Comparison of ENCODE assay signal across 17 cellular contexts in genomic region chr11:121592708-121593107, GRCh38.
DNase-seq lines count a peak whose midpoint lies in the region; ATAC-seq and TF ChIP-seq lines count a peak whose summit lies in the region.
"Had no signal": no experiment of that assay in that cellular context is flagged by ENCODE, and none has a peak within 500 bp of the region (broad histone marks: within the 10 kb centered on the region; RNA-seq: fewer than 3 reads in every experiment).

No MANE protein-coding gene starts in this region.

- H3K4me2 ChIP-seq in GM23338 = no peak overlapping the region
- H3K4me2 ChIP-seq: BLaER1 had no signal

- no peaks in the 10 kb centered on the region for H3K9me3 Mint-ChIP-seq in GM23338
- H3K9me3 Mint-ChIP-seq: activated T-helper 2 cell treated with anti-CD3 and anti-CD28 coated beads, Interferon-gamma antibody, Interleukin-2, Interleukin-4, amounts not matched to agents 10 μg/mL and 5 μg/mL and 100 μg/mL, durations not matched to agents 14 hours and 24 hours and 36 hours had no signal

- H2AFZ ChIP-seq in GM23338 = no peak overlapping the region

- H3K9me3 ChIP-seq in T-helper 17 cell (ENCODE audit: control insufficient read depth, low read length, poor library complexity, severe bottlenecking) = no peaks in the 10 kb centered on the region
- H3K9me3 ChIP-seq in prostate gland = no peaks in the 10 kb centered on the region
- no peaks in the 10 kb centered on the region for H3K9me3 ChIP-seq in Peyer's patch
- H3K9me3 ChIP-seq: BLaER1 had no signal

- TF ChIP-seq POLR2A in prostate gland (IDR thresholded peaks at IDR 0.05) (no peak), Peyer's patch (IDR thresholded peaks at IDR 0.05) (no peak)

- peak; percentile 24 for ATAC-seq in GM18511 (IDR thresholded peaks at IDR 0.05; ENCODE audit: unreplicated experiment)
- peak; percentile 30 for ATAC-seq in GM21529 (IDR thresholded peaks at IDR 0.05; ENCODE audit: unreplicated experiment)
- no peak for ATAC-seq in T-helper 17 cell
- ATAC-seq in GM23338 = no peak
- ATAC-seq: left cardiac atrium had no signal

- H4K20me1 ChIP-seq in GM23338 (replicated peaks; ENCODE audit: insufficient read depth) = peaks cover 3% of the 10 kb centered on the region; the same call in 1 of the 2 replicates
- H4K20me1 ChIP-seq: BLaER1 had no signal

- H3K36me3 Mint-ChIP-seq in T-helper 17 cell (ENCODE audit: low read depth) (peaks cover 14% of the 10 kb centered on the region), GM23338 (ENCODE audit: low read depth) (peaks cover 85% of the 10 kb centered on the region)

- H3K36me3 ChIP-seq in prostate gland (peaks cover 0 to 5% of the 10 kb centered on the region in 2 donors), GM23338 (ENCODE audit: insufficient read depth) (peaks cover 54% of the 10 kb centered on the region), Peyer's patch (peaks cover 0 to 76% (median 0%) of the 10 kb centered on the region in 3 donors)

- H3K9me2 ChIP-seq in GM23338 (ENCODE audit: insufficient read depth) = no peaks in the 10 kb centered on the region

- DNase-seq in T-helper 17 cell (no peak), prostate gland (ENCODE audit: low spot score) (no peak), GM23338 (ENCODE audit: low spot score) (no peak), Peyer's patch (no peak)
- DNase-seq in activated CD4-positive, alpha-beta T cell treated with anti-CD3 and anti-CD28 coated beads, Interleukin-2, amount 50 U/mL, for 48 hours = no peak
- DNase-seq: effector CD4-positive, alpha-beta T cell; left cardiac atrium; NCI-H2081; NCI-H524 treated with DMSO at 0.1 percent for 48 hours; occipital lobe; stimulated activated CD4-positive, alpha-beta T cell treated with anti-CD3 and anti-CD28 coated beads, Interleukin-4, amount 100 ng/mL, for 4 hours; SW 1271; trophoblast cell had no signal

- peak overlapping the region; percentile 41 for H3K27ac Mint-ChIP-seq in T-helper 17 cell
- no peak overlapping the region for H3K27ac Mint-ChIP-seq in GM23338
- H3K27ac Mint-ChIP-seq: activated T-helper 2 cell treated with anti-CD3 and anti-CD28 coated beads, Interferon-gamma antibody, Interleukin-2, Interleukin-4, amounts not matched to agents 10 μg/mL and 5 μg/mL and 100 μg/mL, durations not matched to agents 14 hours and 24 hours and 36 hours had no signal

- H3K4me3 Mint-ChIP-seq in T-helper 17 cell (no peak overlapping the region), GM23338 (no peak overlapping the region)

- no peaks in the 10 kb centered on the region for H3K27me3 ChIP-seq in prostate gland (replicated peaks; ENCODE audit: insufficient read depth)
- no peaks in the 10 kb centered on the region for H3K27me3 ChIP-seq in GM23338 (ENCODE audit: insufficient read depth)
- H3K27me3 ChIP-seq in Peyer's patch = no peaks in the 10 kb centered on the region
- H3K27me3 ChIP-seq: BLaER1 had no signal

- no peaks in the 10 kb centered on the region for H3K79me2 ChIP-seq in GM23338 (replicated peaks; ENCODE audit: insufficient read depth)

- H3K27me3 Mint-ChIP-seq in T-helper 17 cell (no peaks in the 10 kb centered on the region), GM23338 (ENCODE audit: insufficient read depth, low read depth, poor library complexity) (peaks cover 6% of the 10 kb centered on the region)

- no peak overlapping the region for H3K4me3 ChIP-seq in prostate gland
- no peak overlapping the region for H3K4me3 ChIP-seq in GM23338
- H3K4me3 ChIP-seq in Peyer's patch = no peak overlapping the region
- H3K4me3 ChIP-seq: BLaER1 had no signal

- peaks cover 9% of the 10 kb centered on the region for H3K4me1 Mint-ChIP-seq in T-helper 17 cell
- peaks cover 6% of the 10 kb centered on the region; the same call in 2 of the 3 replicates for H3K4me1 Mint-ChIP-seq in GM23338

- intact Hi-C loops in prostate gland (cut with DNase I) = loop anchor here (2.0 to 5.0 kb wide), 2 partner anchors 60 to 274 kb away; no protein-coding TSS in a partner anchor

- 43% methylated on average over 2 of the region's 2 CpGs for WGBS in prostate gland

- 0 out of 2 replicates have a peak, but pooled peaks cover 8% of the 10 kb centered on the region for H3F3A ChIP-seq in GM23338 (replicated peaks; ENCODE audit: low read depth)

- H3K4me1 ChIP-seq in prostate gland (replicated peaks) (peaks cover 5% of the 10 kb centered on the region), GM23338 (ENCODE audit: insufficient read depth) (no peaks in the 10 kb centered on the region), Peyer's patch (peaks cover 0 to 13% (median 6%) of the 10 kb centered on the region in 4 donors)

- H3K27ac ChIP-seq in prostate gland = peak overlapping the region; percentile 1 to 32
- no peak overlapping the region for H3K27ac ChIP-seq in GM23338 (ENCODE audit: low read depth)
- peak overlapping the region in 1 of 4 donors; percentile 33 for H3K27ac ChIP-seq in Peyer's patch
- H3K27ac ChIP-seq: BLaER1 had no signal

- TF ChIP-seq CTCF in prostate gland (IDR thresholded peaks at IDR 0.05) (no peak), GM23338 (conservative IDR thresholded peaks at IDR 0.05; ENCODE audit: low read depth in 2 of 2) (no peak), Peyer's patch (IDR thresholded peaks at IDR 0.05) (no peak)

TF ChIP-seq in GM23338, 12 proteins besides CTCF, POLR2A, EP300 and RAD21 (continues in another document):
- TF ChIP-seq ZNF331 (CRISPR knock-in tag; IDR thresholded peaks at IDR 0.05; ENCODE audit: low read depth) = no peak
- TF ChIP-seq NANOG (IDR thresholded peaks at IDR 0.05; ENCODE audit: borderline replicate concordance) = no peak
- no peak for TF ChIP-seq ZNF114 (CRISPR knock-in tag; IDR thresholded peaks at IDR 0.05)
- TF ChIP-seq POLR2AphosphoS5 (IDR thresholded peaks at IDR 0.05; ENCODE audit: low read depth) = no peak
- TF ChIP-seq EZH2 (IDR thresholded peaks at IDR 0.05; ENCODE audit: low read depth, unreplicated experiment) = no peak
- TF ChIP-seq ETS1 (IDR thresholded peaks at IDR 0.05) = no peak

Comparison
In these comparisons a context has a peak if more than half of its experiments do, and no peak if none do; other contexts are left out.
1. ATAC-seq: peak in GM18511 (single experiment) and GM21529 (single experiment); none in T-helper 17 cell (single experiment) and GM23338 (single experiment).